In the genomic region with DNA sequence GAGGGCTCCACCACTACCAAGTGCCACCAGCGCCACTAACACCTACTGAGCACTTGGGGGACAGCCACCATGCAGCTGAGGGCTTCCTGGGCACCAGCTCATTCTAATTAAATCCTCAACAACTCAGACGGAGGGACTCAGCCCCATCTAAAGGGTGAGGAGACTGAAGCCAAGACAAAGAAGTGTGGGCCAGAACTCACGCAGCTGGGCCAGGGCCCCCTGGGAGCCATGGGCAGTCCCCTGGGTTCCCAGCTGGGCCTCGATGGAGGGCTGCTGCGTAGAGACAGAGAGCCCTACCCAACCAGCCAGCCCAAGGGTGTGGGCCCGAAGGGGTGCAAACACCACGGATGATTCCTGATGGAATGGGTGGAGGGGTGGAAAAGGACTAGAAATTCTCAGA, we compare ENCODE assay signal across 14 cellular contexts. TPM values are rescaled to one million over a fixed set of nuclear protein-coding genes. Genes with fewer than 3 reads are reported as not detected.
DNase-seq lines count a peak whose midpoint lies in the region; ATAC-seq and TF ChIP-seq lines count a peak whose summit lies in the region.
"Had no signal": no experiment of that assay in that cellular context is flagged by ENCODE, and none has a peak within 500 bp of the region (broad histone marks: within the 10 kb centered on the region; RNA-seq: fewer than 3 reads in every experiment).

No MANE protein-coding gene starts in this region.

- H2BK12ac ChIP-seq in trophoblast cell (ENCODE audit: low read length): no peak overlapping the region

- no peak overlapping the region for H4K91ac ChIP-seq in trophoblast cell (ENCODE audit: low read depth, low read length)

- intact Hi-C loops in right cardiac atrium (cut with DNase I): no loop called here
- intact Hi-C loops in heart right ventricle (cut with DNase I): loop anchor here in 6 of 10 donors (1.0 to 2.0 kb wide), 2 partner anchors 25 to 26 kb away; no protein-coding TSS in a partner anchor
- intact Hi-C loops in PC-9 (cut with micrococcal nuclease; ENCODE audit: unreplicated experiment): loop anchor here (5.0 kb wide), 1 partner anchor 58 kb away; the partner anchor contains the start of gene SLC1A5

- H3K79me2 ChIP-seq in PC-9 (ENCODE audit: low read depth) (peaks cover 47% of the 10 kb centered on the region), trophoblast cell (ENCODE audit: control insufficient read depth, insufficient read depth, low read length, poor library complexity) (no peaks in the 10 kb centered on the region)

- no peaks in the 10 kb centered on the region for H3K4me1 ChIP-seq in right cardiac atrium (ENCODE audit: control insufficient read depth, insufficient read depth, low read length)
- H3K4me1 ChIP-seq in heart right ventricle: peaks cover 9 to 64% (median 32%) of the 10 kb centered on the region in 9 donors
- peaks cover 46% of the 10 kb centered on the region for H3K4me1 ChIP-seq in PC-9 (replicated peaks; ENCODE audit: insufficient read depth)
- H3K4me1 ChIP-seq in trophoblast cell (ENCODE audit: control insufficient read depth in 1 of 2, insufficient read depth in 2 of 2, low read length in 2 of 2): peaks cover 13 to 17% of the 10 kb centered on the region in 2 experiments

- peaks cover 47% of the 10 kb centered on the region for H4K20me1 ChIP-seq in PC-9 (ENCODE audit: insufficient read depth)

- BruUV-seq in PC-9 (replicated peaks; lab: Mats Ljungman, UMichigan): no TSS peak

- H2BK120ac ChIP-seq in trophoblast cell (ENCODE audit: insufficient read depth, low read length, poor library complexity): no peak overlapping the region

- no peaks in the 10 kb centered on the region for H3K9me2 ChIP-seq in PC-9 (ENCODE audit: insufficient read depth)

- no peak overlapping the region for H4K8ac ChIP-seq in trophoblast cell (ENCODE audit: low read depth, low read length)

- CTCF ChIA-PET in PC-9 (lab: Charles Lee): interaction anchor here (0.6 kb wide), 1 partner anchor 130 kb away, joined by 4 read pairs; no protein-coding TSS in a partner anchor

- no peak overlapping the region for H3K14ac ChIP-seq in trophoblast cell (ENCODE audit: low read length)

- H4K12ac ChIP-seq in trophoblast cell (ENCODE audit: low read depth, low read length): no peak overlapping the region

- H3K9me3 Mint-ChIP-seq in stimulated activated naive B cell treated with anti-CD40 and anti-IgM and Interleukin-4, amounts not matched to agents 10 μg/mL and 1 μg/mL and 100 μg/mL, for 72 hours: no peaks in the 10 kb centered on the region
- H3K9me3 Mint-ChIP-seq: H9 had no signal

- H3K9me3 ChIP-seq in right cardiac atrium (ENCODE audit: control insufficient read depth, low read length) (no peaks in the 10 kb centered on the region), heart right ventricle (no peaks in the 10 kb centered on the region), PC-9 (ENCODE audit: insufficient read depth, low read depth) (no peaks in the 10 kb centered on the region), trophoblast cell (ENCODE audit: insufficient read depth, low read depth, low read length) (peaks cover 2% of the 10 kb centered on the region)

- POLR2A ChIA-PET in PC-9 (lab: Charles Lee; ENCODE audit: unreplicated experiment): no interaction called here

- H3K23ac ChIP-seq in trophoblast cell (ENCODE audit: low read length): no peak overlapping the region

- H3K27me3 ChIP-seq in right cardiac atrium (ENCODE audit: control insufficient read depth, insufficient read depth) (no peaks in the 10 kb centered on the region), heart right ventricle (no peaks in the 10 kb centered on the region), PC-9 (ENCODE audit: insufficient read depth, low read depth) (no peaks in the 10 kb centered on the region), brain microvascular endothelial cell (replicated peaks) (no peaks in the 10 kb centered on the region), trophoblast cell (ENCODE audit: insufficient read depth, low read length) (no peaks in the 10 kb centered on the region)

- H3K27ac ChIP-seq in right cardiac atrium (ENCODE audit: low read length): no peak overlapping the region
- no peak overlapping the region for H3K27ac ChIP-seq in heart right ventricle
- peak overlapping the region; percentile 83; the same call in 1 of the 2 replicates for H3K27ac ChIP-seq in PC-9
- peak overlapping the region; percentile 86 for H3K27ac ChIP-seq in brain microvascular endothelial cell
- no peak overlapping the region for H3K27ac ChIP-seq in trophoblast cell (ENCODE audit: low read depth, low read length)
- H3K27ac ChIP-seq: HL-60 had no signal

- DNase-seq in right cardiac atrium: peak in 2 of 3 donors; percentile 28 to 35
- DNase-seq in heart right ventricle: no peak
- peak in 1 of 2 experiments; percentile 21 for DNase-seq in PC-9
- DNase-seq in brain microvascular endothelial cell: no peak
- no peak for DNase-seq in stimulated activated naive B cell treated with anti-CD40 and anti-IgM and Interleukin-4, amounts not matched to agents 10 μg/mL and 1 μg/mL and 100 μg/mL, for 72 hours
- no peak for DNase-seq in activated gamma-delta T cell (lab: John Stamatoyannopoulos, UW)
- no peak for DNase-seq in trophoblast cell
- DNase-seq: 8988T; CD4-positive, alpha-beta memory T cell; DMS79; GOT3; H9 had no signal

- H3K4me1 Mint-ChIP-seq in stimulated activated naive B cell treated with anti-CD40 and anti-IgM and Interleukin-4, amounts not matched to agents 10 μg/mL and 1 μg/mL and 100 μg/mL, for 72 hours: peaks cover 62 to 67% of the 10 kb centered on the region in 2 donors

- H2AK5ac ChIP-seq in trophoblast cell (ENCODE audit: low read length): no peak overlapping the region

- H3K36me3 Mint-ChIP-seq in stimulated activated naive B cell treated with anti-CD40 and anti-IgM and Interleukin-4, amounts not matched to agents 10 μg/mL and 1 μg/mL and 100 μg/mL, for 72 hours: peaks cover 72% of the 10 kb centered on the region in 2 donors

- H2BK5ac ChIP-seq in trophoblast cell (ENCODE audit: low read depth, low read length, poor library complexity): no peak overlapping the region

- H3K18ac ChIP-seq in trophoblast cell (ENCODE audit: low read length): no peak overlapping the region

- no peak overlapping the region for H3K4ac ChIP-seq in trophoblast cell (ENCODE audit: low read depth, low read length)

- WGBS in right cardiac atrium: 85% methylated on average over 7 of the region's 7 CpGs
- WGBS in heart right ventricle, 2 donors: 82 to 88% methylated on average over 7 of the region's 7 CpGs
- WGBS in trophoblast cell (ENCODE audit: extremely low coverage, insufficient coverage, insufficient read length): no CpG with 5 or more reads among the region's 7 CpGs

- H3K4me2 ChIP-seq in PC-9 (no peak overlapping the region), trophoblast cell (ENCODE audit: low read length) (no peak overlapping the region)

- H3K79me1 ChIP-seq in trophoblast cell (ENCODE audit: low read length): peaks cover 3% of the 10 kb centered on the region

- no peak overlapping the region for H3K4me3 ChIP-seq in right cardiac atrium (ENCODE audit: low read length)
- H3K4me3 ChIP-seq in heart right ventricle: no peak overlapping the region
- no peak overlapping the region for H3K4me3 ChIP-seq in PC-9
- no peak overlapping the region for H3K4me3 ChIP-seq in brain microvascular endothelial cell (ENCODE audit: low read depth, low read length)
- no peak overlapping the region for H3K4me3 ChIP-seq in trophoblast cell (ENCODE audit: low read depth, low read length)

- in situ Hi-C loops in brain microvascular endothelial cell (cut with HindIII; ENCODE audit: low pct_ligation_motif_present, low sequenced_read_pairs): no loop called here

- H3K27ac Mint-ChIP-seq in stimulated activated naive B cell treated with anti-CD40 and anti-IgM and Interleukin-4, amounts not matched to agents 10 μg/mL and 1 μg/mL and 100 μg/mL, for 72 hours: peak overlapping the region; percentile 65

- TF ChIP-seq CTCF in heart right ventricle (IDR thresholded peaks at IDR 0.05) (no peak), PC-9 (conservative IDR thresholded peaks at IDR 0.05) (no peak), brain microvascular endothelial cell (IDR thresholded peaks at IDR 0.05; ENCODE audit: low read depth, low read length, missing control alignments) (no peak)

- no peak overlapping the region for H3K9ac ChIP-seq in trophoblast cell (ENCODE audit: low read length)

- H2AFZ ChIP-seq in PC-9: no peak overlapping the region
- no peak overlapping the region for H2AFZ ChIP-seq in trophoblast cell (ENCODE audit: insufficient read depth, low read length, poor library complexity)

- no peaks in the 10 kb centered on the region for H3K27me3 Mint-ChIP-seq in stimulated activated naive B cell treated with anti-CD40 and anti-IgM and Interleukin-4, amounts not matched to agents 10 μg/mL and 1 μg/mL and 100 μg/mL, for 72 hours
- H3K27me3 Mint-ChIP-seq: CD4-positive, alpha-beta memory T cell had no signal

- peaks cover 47% of the 10 kb centered on the region for H3F3A ChIP-seq in PC-9 (ENCODE audit: insufficient read depth, low read depth)

- H3K36me3 ChIP-seq in heart right ventricle: peaks cover 0 to 100% (median 85%) of the 10 kb centered on the region in 9 donors
- peaks cover 45% of the 10 kb centered on the region for H3K36me3 ChIP-seq in PC-9 (ENCODE audit: low read depth)
- peaks cover 78% of the 10 kb centered on the region for H3K36me3 ChIP-seq in brain microvascular endothelial cell (replicated peaks)
- peaks cover 88% of the 10 kb centered on the region in 2 experiments for H3K36me3 ChIP-seq in trophoblast cell (ENCODE audit: control insufficient read depth in 1 of 2, insufficient read depth in 2 of 2, low read length in 2 of 2)

- ATAC-seq in right cardiac atrium (no peak), heart right ventricle (no peak), GM21528 (IDR thresholded peaks at IDR 0.05; ENCODE audit: low FRiP score, unreplicated experiment) (no peak)
- peak in 1 of 2 donors; percentile 14 for ATAC-seq in stimulated activated naive B cell treated with anti-CD40 and anti-IgM and Interleukin-4, amounts not matched to agents 10 μg/mL and 1 μg/mL and 100 μg/mL, for 72 hours (replicated peaks)

- no peak overlapping the region for H3K4me3 Mint-ChIP-seq in stimulated activated naive B cell treated with anti-CD40 and anti-IgM and Interleukin-4, amounts not matched to agents 10 μg/mL and 1 μg/mL and 100 μg/mL, for 72 hours
- H3K4me3 Mint-ChIP-seq: H9 had no signal

RNA-seq across cellular contexts. Expression of gene PRKD2, which starts 12.8 kb away (rescaled TPM):
- total RNA-seq in right cardiac atrium (10 to 100 TPM; 14.2 to 16.6 (median 14.8) TPM), heart right ventricle (10 to 100 TPM; 11.7 to 22.7 (median 12.4) TPM), PC-9 (2021) (88.5 and 97.8 TPM in 2 replicates)
- polyA plus RNA-seq in right cardiac atrium (11.3 TPM), heart right ventricle (10 to 100 TPM; 15.9 to 19.5 TPM)
- polyA plus RNA-seq in trophoblast cell (2013): 69.9 and 71.7 TPM in 2 replicates

RNA-seq across cellular contexts. Expression of gene FKRP, which starts 16.2 kb away (rescaled TPM):
- total RNA-seq in right cardiac atrium: 10 to 100 TPM; 15.0 to 22.7 (median 21.0) TPM
- 15.9 TPM for polyA plus RNA-seq in right cardiac atrium
- total RNA-seq in heart right ventricle: 10 to 100 TPM; 14.6 to 22.8 (median 19.7) TPM
- polyA plus RNA-seq in heart right ventricle: 10 to 100 TPM; 13.0 to 20.3 TPM
- 7.6 and 10.6 TPM in 2 replicates for total RNA-seq in PC-9 (2021)
- polyA plus RNA-seq in trophoblast cell (2013): 20.5 TPM in 2 replicates

RNA-seq across cellular contexts. Expression of gene STRN4, which starts 16.6 kb away (rescaled TPM):
- total RNA-seq in right cardiac atrium (10 to 100 TPM; 49.0 to 69.8 (median 54.7) TPM), heart right ventricle (10 to 100 TPM; 43.3 to 56.1 (median 50.0) TPM), PC-9 (2021) (93.3 and 131 TPM in 2 replicates)
- polyA plus RNA-seq in right cardiac atrium (39.3 TPM), heart right ventricle (10 to 100 TPM; 50.4 to 63.3 TPM)
- 65.1 and 66.3 TPM in 2 replicates for polyA plus RNA-seq in trophoblast cell (2013)

RNA-seq across cellular contexts. Expression of gene SLC1A5, which starts 58.7 kb away (rescaled TPM):
- total RNA-seq in right cardiac atrium (10 to 100 TPM; 16.9 to 45.6 (median 24.7) TPM), heart right ventricle (10 to 100 TPM in 2 of 10 donors, 1 to 10 TPM in 8; 3.2 to 17.7 (median 5.3) TPM), PC-9 (2021) (218 and 264 TPM in 2 replicates)
- polyA plus RNA-seq in right cardiac atrium (15.9 TPM), heart right ventricle (10 to 100 TPM in 1 of 2 donors, 1 to 10 TPM in 1; 6.3 to 30.5 TPM)
- 134 and 139 TPM in 2 replicates for polyA plus RNA-seq in trophoblast cell (2013)

Comparison
In these comparisons a context has a peak if more than half of its experiments do, and no peak if none do; other contexts are left out.
1. DNase-seq: peak in right cardiac atrium (2 of 3); none in heart right ventricle (0 of 2), brain microvascular endothelial cell (single experiment), stimulated activated naive B cell treated with anti-CD40 and anti-IgM and Interleukin-4, amounts not matched to agents 10 μg/mL and 1 μg/mL and 100 μg/mL, for 72 hours (single experiment), activated gamma-delta T cell (single experiment) and trophoblast cell (0 of 2).
2. intact Hi-C loops: an anchor here in heart right ventricle (1.0 to 2.0 kb wide) and PC-9 (5.0 kb wide); none called in right cardiac atrium.
3. H3K27ac ChIP-seq: peak in PC-9 (single experiment) and brain microvascular endothelial cell (single experiment); none in right cardiac atrium (single experiment), heart right ventricle (0 of 10) and trophoblast cell (single experiment).